ENCODE assay signal across 9 cellular contexts in the genomic region with DNA sequence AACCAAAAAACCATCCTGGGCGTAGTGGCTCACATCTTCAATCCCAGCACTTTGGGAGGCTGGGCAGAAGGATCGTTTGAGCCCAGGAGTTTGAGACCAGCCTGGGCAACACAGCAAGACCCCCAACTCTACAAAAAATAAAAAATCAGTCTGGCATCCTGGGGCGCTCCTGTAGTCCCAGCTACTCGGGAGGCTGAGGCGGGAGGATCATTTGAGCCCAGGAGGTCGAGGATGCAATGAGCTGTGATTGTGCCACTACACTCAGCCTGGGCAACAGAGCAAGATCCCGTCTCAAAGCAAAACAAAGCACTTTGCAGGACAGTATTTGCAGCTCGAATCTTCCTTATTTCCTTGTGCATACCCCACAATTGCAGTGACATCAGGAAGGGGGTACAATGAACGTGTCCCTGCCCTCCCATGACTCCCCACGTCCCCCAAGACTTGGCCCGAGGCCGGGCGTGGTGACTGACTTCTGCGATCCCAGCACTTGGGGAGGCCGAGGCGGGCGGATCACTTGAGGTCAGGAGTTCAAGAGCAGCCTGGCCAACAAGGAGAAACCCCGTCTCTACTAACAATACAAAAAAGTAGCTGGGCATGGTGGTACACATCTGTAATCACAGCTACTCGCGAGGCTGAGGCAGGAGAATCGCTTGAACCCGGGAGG. TPM values are rescaled to one million over a fixed set of nuclear protein-coding genes. Genes with fewer than 3 reads are reported as not detected.
A peak's percentile ranks its signal among the peaks of the same experiment; 100 is the strongest.
DNase-seq lines count a peak whose midpoint lies in the region; ATAC-seq and TF ChIP-seq lines count a peak whose summit lies in the region.
"Had no signal": no experiment of that assay in that cellular context is flagged by ENCODE, and none has a peak within 500 bp of the region (broad histone marks: within the 10 kb centered on the region; RNA-seq: fewer than 3 reads in every experiment).

No MANE protein-coding gene starts in this region.

- H3K27ac Mint-ChIP-seq in dendritic cell treated with granulocyte-macrophage colony-stimulating factor and Interleukin-4, amounts not matched to agents 40 ng/mL and 50 ng/mL, for 4 days: peak overlapping the region; percentile 94
- H3K27ac Mint-ChIP-seq in naive thymus-derived CD8-positive, alpha-beta T cell: peak overlapping the region in 9 of 10 donors; percentile 49 to 96 (median 93)

- H3K27me3 Mint-ChIP-seq in dendritic cell treated with granulocyte-macrophage colony-stimulating factor and Interleukin-4, amounts not matched to agents 40 ng/mL and 50 ng/mL, for 4 days: no peaks in the 10 kb centered on the region
- no peaks in the 10 kb centered on the region for H3K27me3 Mint-ChIP-seq in naive thymus-derived CD8-positive, alpha-beta T cell

- CTCF ChIA-PET in AG04449 (lab: Yijun Ruan, JAX): interaction anchor here (1.7 to 10.6 kb wide), 5 partner anchors 9 to 117 kb away, joined by 5 to 247 read pairs (median 14); partner anchors contain the start of gene ZNF333

- no peaks in the 10 kb centered on the region for H3K9me3 ChIP-seq in KOPT-K1 (ENCODE audit: insufficient read depth, low read length, poor library complexity, severe bottlenecking)

- peak overlapping the region; percentile 97 for H3K4me3 Mint-ChIP-seq in dendritic cell treated with granulocyte-macrophage colony-stimulating factor and Interleukin-4, amounts not matched to agents 40 ng/mL and 50 ng/mL, for 4 days
- peak overlapping the region; percentile 93 to 98 (median 95) for H3K4me3 Mint-ChIP-seq in naive thymus-derived CD8-positive, alpha-beta T cell

- intact Hi-C loops in dendritic cell treated with granulocyte-macrophage colony-stimulating factor and Interleukin-4, amounts not matched to agents 40 ng/mL and 50 ng/mL, for 4 days (cut with micrococcal nuclease): loop anchor here (5.0 to 10.0 kb wide), 2 partner anchors 214 to 556 kb away; a partner anchor contains a TSS

- POLR2A ChIA-PET in AG04449 (lab: Yijun Ruan, JAX): interaction anchor here (0.9 kb wide), 1 partner anchor 53 kb away, joined by 3 read pairs; the partner anchor contains the start of gene DNAJB1
- POLR2A ChIA-PET in naive thymus-derived CD8-positive, alpha-beta T cell (lab: Charles Lee): interaction anchor here (0.6 to 2.6 kb wide), 10 partner anchors 34 to 633 kb away, joined by 3 to 18 read pairs (median 3); partner anchors contain the start of genes DNAJB1, PODNL1 and ZNF333

- ATAC-seq in naive thymus-derived CD8-positive, alpha-beta T cell: no peak

- TF ChIP-seq CTCF in AG04449 (IDR thresholded peaks at IDR 0.05; ENCODE audit: insufficient read depth, low read length, missing control alignments): no peak

- H3K36me3 Mint-ChIP-seq in dendritic cell treated with granulocyte-macrophage colony-stimulating factor and Interleukin-4, amounts not matched to agents 40 ng/mL and 50 ng/mL, for 4 days (ENCODE audit: low read depth): peaks cover 54% of the 10 kb centered on the region
- H3K36me3 Mint-ChIP-seq in naive thymus-derived CD8-positive, alpha-beta T cell: peaks cover 0 to 19% (median 0%) of the 10 kb centered on the region in 3 donors

- H3K4me3 ChIP-seq in AG04449 (ENCODE audit: low read depth, low read length): peak overlapping the region; percentile 99

- H3K36me3 ChIP-seq in KOPT-K1 (ENCODE audit: insufficient read depth, low read length): peaks cover 27% of the 10 kb centered on the region; the same call in 1 of the 2 replicates

- no peaks in the 10 kb centered on the region for H3K9me3 Mint-ChIP-seq in dendritic cell treated with granulocyte-macrophage colony-stimulating factor and Interleukin-4, amounts not matched to agents 40 ng/mL and 50 ng/mL, for 4 days
- no peaks in the 10 kb centered on the region for H3K9me3 Mint-ChIP-seq in naive thymus-derived CD8-positive, alpha-beta T cell

- H3K27ac ChIP-seq in KOPT-K1 (ENCODE audit: low read depth, low read length, poor library complexity, severe bottlenecking): peak overlapping the region; percentile 85

- DNase-seq in AG04449 (ENCODE audit: low read depth, low spot score) (no peak), glomerular visceral epithelial cell (ENCODE audit: extremely low spot score) (no peak), RPMI8226 (no peak)
- DNase-seq in naive thymus-derived CD8-positive, alpha-beta T cell: no peak
- no peak for DNase-seq in activated effector memory CD4-positive, alpha-beta T cell treated with anti-CD3 and anti-CD28 coated beads, Interleukin-2, amount 50 U/mL, for 16 hours
- no peak for DNase-seq in activated CD4-positive, CD25-positive, alpha-beta regulatory T cell (lab: John Stamatoyannopoulos, UW)

- H3K4me1 Mint-ChIP-seq in dendritic cell treated with granulocyte-macrophage colony-stimulating factor and Interleukin-4, amounts not matched to agents 40 ng/mL and 50 ng/mL, for 4 days (ENCODE audit: low read depth): peaks cover 62% of the 10 kb centered on the region
- H3K4me1 Mint-ChIP-seq in naive thymus-derived CD8-positive, alpha-beta T cell: peaks cover 21 to 53% (median 45%) of the 10 kb centered on the region in 4 donors

RNA-seq across cellular contexts. Expression of gene NDUFB7, which starts 0.9 kb away (rescaled TPM):
- total RNA-seq in naive thymus-derived CD8-positive, alpha-beta T cell: 10 to 100 TPM; 61.6 to 64.6 TPM
- polyA plus RNA-seq in naive thymus-derived CD8-positive, alpha-beta T cell: 100 to 1,000 TPM; 209 to 236 (median 230) TPM

RNA-seq across cellular contexts. Expression of gene CLEC17A, which starts 11.9 kb away (rescaled TPM):
- 1 to 10 TPM; 4.0 to 4.3 TPM for total RNA-seq in naive thymus-derived CD8-positive, alpha-beta T cell
- polyA plus RNA-seq in naive thymus-derived CD8-positive, alpha-beta T cell: not detected
- total RNA-seq: LHCN-M2 had no signal

RNA-seq across cellular contexts. Expression of gene TECR, which starts 41.6 kb away (rescaled TPM):
- 100 to 1,000 TPM; 179 to 182 TPM for total RNA-seq in naive thymus-derived CD8-positive, alpha-beta T cell
- 100 to 1,000 TPM; 193 to 300 (median 261) TPM for polyA plus RNA-seq in naive thymus-derived CD8-positive, alpha-beta T cell

RNA-seq across cellular contexts. Expression of gene DNAJB1, which starts 52.8 kb away (rescaled TPM):
- 100 to 1,000 TPM; 165 to 171 TPM for total RNA-seq in naive thymus-derived CD8-positive, alpha-beta T cell
- polyA plus RNA-seq in naive thymus-derived CD8-positive, alpha-beta T cell: 100 to 1,000 TPM; 205 to 348 (median 344) TPM
